Comparison of ENCODE assay signal across 1 cellular context in genomic region chr2:218710687-218711549, GRCh38.
TF ChIP-seq lines count a peak whose summit lies in the region.

TSS of gene TTLL4 (plus strand) at chr2:218710835. CDS start at chr2:218737677, 26,842 bp downstream.

TF ChIP-seq in HepG2, 621 proteins besides CTCF, POLR2A, EP300 and RAD21 (continued from another document and continues in another):
- no peak for TF ChIP-seq PRDM15 (CRISPR knock-in tag; IDR thresholded peaks at IDR 0.05)
- TF ChIP-seq ZNF263 (CRISPR knock-in tag; IDR thresholded peaks at IDR 0.05) = peak; percentile 28; the same call in 1 of the 2 replicates
- TF ChIP-seq ZSCAN5A (CRISPR knock-in tag; IDR thresholded peaks at IDR 0.05; ENCODE audit: borderline replicate concordance) = peak; percentile 88
- TF ChIP-seq HOXA7 (CRISPR knock-in tag; IDR thresholded peaks at IDR 0.05) = no peak
- peak; percentile 61 for TF ChIP-seq SIX4 (CRISPR knock-in tag; IDR thresholded peaks at IDR 0.05)
- peak; percentile 88; the same call in 1 of the 2 replicates for TF ChIP-seq ZSCAN21 (CRISPR knock-in tag; IDR thresholded peaks at IDR 0.05; ENCODE audit: borderline replicate concordance)
- TF ChIP-seq FOXA1 (IDR thresholded peaks at IDR 0.05) = no peak
- TF ChIP-seq FOXA1 (CRISPR knock-in tag; IDR thresholded peaks at IDR 0.05) = peak; percentile 70
- no peak for TF ChIP-seq ADNP (CRISPR knock-in tag; IDR thresholded peaks at IDR 0.05)
- peak; percentile 93 for TF ChIP-seq ZNF343 (CRISPR knock-in tag; IDR thresholded peaks at IDR 0.05)
- TF ChIP-seq, protein P1, sequence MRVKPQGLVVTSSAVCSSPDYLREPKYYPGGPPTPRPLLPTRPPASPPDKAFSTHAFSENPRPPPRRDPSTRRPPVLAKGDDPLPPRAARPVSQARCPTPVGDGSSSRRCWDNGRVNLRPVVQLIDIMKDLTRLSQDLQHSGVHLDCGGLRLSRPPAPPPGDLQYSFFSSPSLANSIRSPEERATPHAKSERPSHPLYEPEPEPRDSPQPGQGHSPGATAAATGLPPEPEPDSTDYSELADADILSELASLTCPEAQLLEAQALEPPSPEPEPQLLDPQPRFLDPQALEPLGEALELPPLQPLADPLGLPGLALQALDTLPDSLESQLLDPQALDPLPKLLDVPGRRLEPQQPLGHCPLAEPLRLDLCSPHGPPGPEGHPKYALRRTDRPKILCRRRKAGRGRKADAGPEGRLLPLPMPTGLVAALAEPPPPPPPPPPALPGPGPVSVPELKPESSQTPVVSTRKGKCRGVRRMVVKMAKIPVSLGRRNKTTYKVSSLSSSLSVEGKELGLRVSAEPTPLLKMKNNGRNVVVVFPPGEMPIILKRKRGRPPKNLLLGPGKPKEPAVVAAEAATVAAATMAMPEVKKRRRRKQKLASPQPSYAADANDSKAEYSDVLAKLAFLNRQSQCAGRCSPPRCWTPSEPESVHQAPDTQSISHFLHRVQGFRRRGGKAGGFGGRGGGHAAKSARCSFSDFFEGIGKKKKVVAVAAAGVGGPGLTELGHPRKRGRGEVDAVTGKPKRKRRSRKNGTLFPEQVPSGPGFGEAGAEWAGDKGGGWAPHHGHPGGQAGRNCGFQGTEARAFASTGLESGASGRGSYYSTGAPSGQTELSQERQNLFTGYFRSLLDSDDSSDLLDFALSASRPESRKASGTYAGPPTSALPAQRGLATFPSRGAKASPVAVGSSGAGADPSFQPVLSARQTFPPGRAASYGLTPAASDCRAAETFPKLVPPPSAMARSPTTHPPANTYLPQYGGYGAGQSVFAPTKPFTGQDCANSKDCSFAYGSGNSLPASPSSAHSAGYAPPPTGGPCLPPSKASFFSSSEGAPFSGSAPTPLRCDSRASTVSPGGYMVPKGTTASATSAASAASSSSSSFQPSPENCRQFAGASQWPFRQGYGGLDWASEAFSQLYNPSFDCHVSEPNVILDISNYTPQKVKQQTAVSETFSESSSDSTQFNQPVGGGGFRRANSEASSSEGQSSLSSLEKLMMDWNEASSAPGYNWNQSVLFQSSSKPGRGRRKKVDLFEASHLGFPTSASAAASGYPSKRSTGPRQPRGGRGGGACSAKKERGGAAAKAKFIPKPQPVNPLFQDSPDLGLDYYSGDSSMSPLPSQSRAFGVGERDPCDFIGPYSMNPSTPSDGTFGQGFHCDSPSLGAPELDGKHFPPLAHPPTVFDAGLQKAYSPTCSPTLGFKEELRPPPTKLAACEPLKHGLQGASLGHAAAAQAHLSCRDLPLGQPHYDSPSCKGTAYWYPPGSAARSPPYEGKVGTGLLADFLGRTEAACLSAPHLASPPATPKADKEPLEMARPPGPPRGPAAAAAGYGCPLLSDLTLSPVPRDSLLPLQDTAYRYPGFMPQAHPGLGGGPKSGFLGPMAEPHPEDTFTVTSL (CRISPR knock-in tag; IDR thresholded peaks at IDR 0.05; ENCODE audit: borderline replicate concordance) = peak; percentile 66; the same call in 1 of the 2 replicates
- TF ChIP-seq, protein P2, sequence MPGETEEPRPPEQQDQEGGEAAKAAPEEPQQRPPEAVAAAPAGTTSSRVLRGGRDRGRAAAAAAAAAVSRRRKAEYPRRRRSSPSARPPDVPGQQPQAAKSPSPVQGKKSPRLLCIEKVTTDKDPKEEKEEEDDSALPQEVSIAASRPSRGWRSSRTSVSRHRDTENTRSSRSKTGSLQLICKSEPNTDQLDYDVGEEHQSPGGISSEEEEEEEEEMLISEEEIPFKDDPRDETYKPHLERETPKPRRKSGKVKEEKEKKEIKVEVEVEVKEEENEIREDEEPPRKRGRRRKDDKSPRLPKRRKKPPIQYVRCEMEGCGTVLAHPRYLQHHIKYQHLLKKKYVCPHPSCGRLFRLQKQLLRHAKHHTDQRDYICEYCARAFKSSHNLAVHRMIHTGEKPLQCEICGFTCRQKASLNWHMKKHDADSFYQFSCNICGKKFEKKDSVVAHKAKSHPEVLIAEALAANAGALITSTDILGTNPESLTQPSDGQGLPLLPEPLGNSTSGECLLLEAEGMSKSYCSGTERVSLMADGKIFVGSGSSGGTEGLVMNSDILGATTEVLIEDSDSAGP (CRISPR knock-in tag; IDR thresholded peaks at IDR 0.05; ENCODE audit: borderline replicate concordance) = peak; percentile 97
- TF ChIP-seq MIER3 (CRISPR knock-in tag; IDR thresholded peaks at IDR 0.05; ENCODE audit: borderline replicate concordance) = peak; percentile 81; the same call in 1 of the 2 replicates
- TF ChIP-seq, protein P3, sequence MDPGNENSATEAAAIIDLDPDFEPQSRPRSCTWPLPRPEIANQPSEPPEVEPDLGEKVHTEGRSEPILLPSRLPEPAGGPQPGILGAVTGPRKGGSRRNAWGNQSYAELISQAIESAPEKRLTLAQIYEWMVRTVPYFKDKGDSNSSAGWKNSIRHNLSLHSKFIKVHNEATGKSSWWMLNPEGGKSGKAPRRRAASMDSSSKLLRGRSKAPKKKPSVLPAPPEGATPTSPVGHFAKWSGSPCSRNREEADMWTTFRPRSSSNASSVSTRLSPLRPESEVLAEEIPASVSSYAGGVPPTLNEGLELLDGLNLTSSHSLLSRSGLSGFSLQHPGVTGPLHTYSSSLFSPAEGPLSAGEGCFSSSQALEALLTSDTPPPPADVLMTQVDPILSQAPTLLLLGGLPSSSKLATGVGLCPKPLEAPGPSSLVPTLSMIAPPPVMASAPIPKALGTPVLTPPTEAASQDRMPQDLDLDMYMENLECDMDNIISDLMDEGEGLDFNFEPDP (CRISPR knock-in tag; conservative IDR thresholded peaks at IDR 0.05) = no peak
- TF ChIP-seq FOSL1 (CRISPR knock-in tag; IDR thresholded peaks at IDR 0.05; ENCODE audit: borderline replicate concordance) = no peak
- peak; percentile 27; the same call in 1 of the 2 replicates for TF ChIP-seq TP53 (CRISPR knock-in tag; conservative IDR thresholded peaks at IDR 0.05)
- TF ChIP-seq CBFB (CRISPR knock-in tag; IDR thresholded peaks at IDR 0.05) = peak; percentile 81; the same call in 1 of the 2 replicates
- peak; percentile 82 for TF ChIP-seq HOXD1 (CRISPR knock-in tag; IDR thresholded peaks at IDR 0.05)
- TF ChIP-seq HOXA3 (CRISPR knock-in tag; IDR thresholded peaks at IDR 0.05) = peak; percentile 92
- peak; percentile 77; the same call in 1 of the 2 replicates for TF ChIP-seq ZNF766 (CRISPR knock-in tag; IDR thresholded peaks at IDR 0.05; ENCODE audit: borderline replicate concordance)
- 0 out of 2 replicates have a peak, but pooled peaks have one; percentile 33 for TF ChIP-seq ELK4 (CRISPR knock-in tag; IDR thresholded peaks at IDR 0.05; ENCODE audit: borderline replicate concordance)
- peak; percentile 97 for TF ChIP-seq ZNF605 (CRISPR knock-in tag; IDR thresholded peaks at IDR 0.05)
- peak; percentile 92; the same call in 1 of the 2 replicates for TF ChIP-seq DZIP1 (CRISPR knock-in tag; IDR thresholded peaks at IDR 0.05)
- peak; percentile 90 for TF ChIP-seq STAG1 (CRISPR knock-in tag; IDR thresholded peaks at IDR 0.05)
- TF ChIP-seq ZFY (CRISPR knock-in tag; IDR thresholded peaks at IDR 0.05) = peak; percentile 92
- peak; percentile 27; the same call in 1 of the 2 replicates for TF ChIP-seq SMC3 (IDR thresholded peaks at IDR 0.05; ENCODE audit: low read length)
- peak; percentile 64 for TF ChIP-seq ZNF639 (CRISPR knock-in tag; conservative IDR thresholded peaks at IDR 0.05)
- no peak for TF ChIP-seq ZFP1 (CRISPR knock-in tag; IDR thresholded peaks at IDR 0.05)
- TF ChIP-seq ZNF556 (CRISPR knock-in tag; IDR thresholded peaks at IDR 0.05; ENCODE audit: borderline replicate concordance) = peak; percentile 95; the same call in 1 of the 2 replicates
- TF ChIP-seq ZNF256 (CRISPR knock-in tag; conservative IDR thresholded peaks at IDR 0.05) = no peak
- TF ChIP-seq ZBED4 (CRISPR knock-in tag; IDR thresholded peaks at IDR 0.05; ENCODE audit: borderline replicate concordance) = peak; percentile 46
- TF ChIP-seq NCOR1 (IDR thresholded peaks at IDR 0.05; ENCODE audit: borderline replicate concordance, low read length) = no peak
- TF ChIP-seq ZSCAN22 (CRISPR knock-in tag; IDR thresholded peaks at IDR 0.05) = 0 out of 2 replicates have a peak, but pooled peaks have one; percentile 26
